15 cellular contexts compared by ENCODE assay signal in the genomic region with DNA sequence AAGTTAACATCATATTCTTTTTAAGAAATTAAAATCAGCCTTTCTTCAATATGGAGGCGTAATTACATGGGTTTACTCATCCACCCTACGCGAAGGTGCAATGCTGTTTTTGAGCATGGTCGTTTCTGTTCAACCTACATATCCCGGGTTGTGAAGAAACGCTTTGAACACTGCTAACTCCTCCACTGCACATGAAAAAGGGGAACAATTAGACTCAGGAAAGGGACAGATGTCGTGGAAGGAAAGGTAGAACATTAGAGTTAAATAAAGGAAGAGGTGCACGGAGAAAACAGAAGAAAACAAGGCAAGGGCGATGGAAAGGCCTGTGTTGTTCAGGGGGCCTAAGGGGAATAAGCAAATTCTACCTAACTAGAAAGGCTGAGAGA. TPM values are rescaled to one million over a fixed set of nuclear protein-coding genes. Genes with fewer than 3 reads are reported as not detected.
DNase-seq lines count a peak whose midpoint lies in the region; ATAC-seq and TF ChIP-seq lines count a peak whose summit lies in the region.
"Had no signal": no experiment of that assay in that cellular context is flagged by ENCODE, and none has a peak within 500 bp of the region (broad histone marks: within the 10 kb centered on the region; RNA-seq: fewer than 3 reads in every experiment).

No MANE protein-coding gene starts in this region.

- H2AFZ ChIP-seq in SK-N-SH (ENCODE audit: low read depth): no peak overlapping the region

- TF ChIP-seq EP300 in SK-N-SH (IDR thresholded peaks at IDR 0.05; ENCODE audit: borderline replicate concordance in 1 of 2, low read depth in 1 of 2, low read length in 1 of 2): no peak

- H3K4me1 Mint-ChIP-seq in natural killer cell: peaks cover 18 to 27% of the 10 kb centered on the region in 2 donors
- peaks cover 23% of the 10 kb centered on the region for H3K4me1 Mint-ChIP-seq in stimulated activated effector memory CD8-positive, alpha-beta T cell treated with anti-CD3 and anti-CD28 coated beads, Interleukin-12 subunit alpha, Interleukin-12 subunit beta, amount 100 ng/mL, for 72 hours

- H3K9ac ChIP-seq in SK-N-SH (no peak overlapping the region), HUES6 (ENCODE audit: low read length) (peak overlapping the region; percentile 41)

- no peaks in the 10 kb centered on the region for H3K9me2 ChIP-seq in SK-N-SH

- H3K9me3 Mint-ChIP-seq in natural killer cell: no peaks in the 10 kb centered on the region
- peaks cover 2% of the 10 kb centered on the region for H3K9me3 Mint-ChIP-seq in stimulated activated effector memory CD8-positive, alpha-beta T cell treated with anti-CD3 and anti-CD28 coated beads, Interleukin-12 subunit alpha, Interleukin-12 subunit beta, amount 100 ng/mL, for 72 hours

- no peak; the same call in 2 of the 3 replicates for ATAC-seq in SK-N-SH treated with all-trans-retinoic acid at 6 μM for 48 hours
- no peak for ATAC-seq in natural killer cell
- no peak for ATAC-seq in HG02623 (IDR thresholded peaks at IDR 0.05; ENCODE audit: unreplicated experiment)
- no peak for ATAC-seq in HG02571 (IDR thresholded peaks at IDR 0.05; ENCODE audit: unreplicated experiment)
- no peak for ATAC-seq in stimulated activated effector memory CD8-positive, alpha-beta T cell treated with anti-CD3 and anti-CD28 coated beads, Interleukin-12 subunit alpha, Interleukin-12 subunit beta, amount 100 ng/mL, for 72 hours

- TF ChIP-seq RAD21 in SK-N-SH (IDR thresholded peaks at IDR 0.05; ENCODE audit: low read length): no peak

- CTCF ChIA-PET in SK-N-SH (lab: Yijun Ruan, JAX): interaction anchor here (0.9 to 1.1 kb wide), 4 partner anchors 9 to 553 kb away, joined by 3 to 4 read pairs (median 3); no protein-coding TSS in a partner anchor

- H4K20me1 ChIP-seq in SK-N-SH (ENCODE audit: insufficient read depth): peaks cover 11% of the 10 kb centered on the region

- no peaks in the 10 kb centered on the region for H3K36me3 Mint-ChIP-seq in natural killer cell
- H3K36me3 Mint-ChIP-seq in stimulated activated effector memory CD8-positive, alpha-beta T cell treated with anti-CD3 and anti-CD28 coated beads, Interleukin-12 subunit alpha, Interleukin-12 subunit beta, amount 100 ng/mL, for 72 hours: peaks cover 24% of the 10 kb centered on the region

- TF ChIP-seq CTCF in SK-N-SH (IDR thresholded peaks at IDR 0.05) (no peak), natural killer cell (IDR thresholded peaks at IDR 0.05) (no peak)

- DNase-seq in SK-N-SH: peak; percentile 20
- DNase-seq in caudate nucleus (lab: John Stamatoyannopoulos, UW): no peak
- DNase-seq in natural killer cell: no peak
- DNase-seq in stimulated activated effector memory CD8-positive, alpha-beta T cell treated with anti-CD3 and anti-CD28 coated beads, Interleukin-12 subunit alpha, Interleukin-12 subunit beta, amount 100 ng/mL, for 72 hours (ENCODE audit: low spot score in 2 of 2): no peak
- DNase-seq: central memory CD4-positive, alpha-beta T cell; MV-4-11; NCI-H774; posterior cingulate gyrus; stimulated activated CD4-positive, alpha-beta T cell treated with anti-CD3 and anti-CD28 coated beads, Interleukin-4, amount 100 ng/mL, for 1 hour had no signal

- H3K4me3 ChIP-seq in SK-N-SH (ENCODE audit: low read depth in 2 of 2, low read length in 1 of 2) (no peak overlapping the region), HUES6 (ENCODE audit: low read depth, low read length) (peak overlapping the region; percentile 91)

- H3K27me3 ChIP-seq in SK-N-SH (ENCODE audit: insufficient read depth) (peaks cover 78% of the 10 kb centered on the region), HUES6 (ENCODE audit: control insufficient read depth, insufficient read depth, low read length) (peaks cover 62% of the 10 kb centered on the region)

- H3K36me3 ChIP-seq in SK-N-SH (replicated peaks in 1 of 2; ENCODE audit: control insufficient read depth in 1 of 2, insufficient read depth in 2 of 2, low read length in 1 of 2): no peaks in the 10 kb centered on the region
- peaks cover 29% of the 10 kb centered on the region for H3K36me3 ChIP-seq in HUES6 (ENCODE audit: control insufficient read depth, insufficient read depth, low read length)

- no peaks in the 10 kb centered on the region for H3K79me2 ChIP-seq in SK-N-SH (ENCODE audit: insufficient read depth)

- 41% methylated on average over 9 of the region's 9 CpGs for WGBS in SK-N-SH (ENCODE audit: low lambda C conversion rate)

- no peaks in the 10 kb centered on the region for H3F3A ChIP-seq in SK-N-SH (replicated peaks; ENCODE audit: insufficient read depth)

- peak overlapping the region in 1 of 2 donors; percentile 4 for H3K27ac Mint-ChIP-seq in natural killer cell
- no peak overlapping the region for H3K27ac Mint-ChIP-seq in stimulated activated effector memory CD8-positive, alpha-beta T cell treated with anti-CD3 and anti-CD28 coated beads, Interleukin-12 subunit alpha, Interleukin-12 subunit beta, amount 100 ng/mL, for 72 hours

- intact Hi-C loops in natural killer cell (cut with micrococcal nuclease): no loop called here

- no peak overlapping the region for H3K27ac ChIP-seq in SK-N-SH (ENCODE audit: low read depth in 2 of 2, low read length in 1 of 2)
- H3K27ac ChIP-seq in HUES6 (ENCODE audit: low read depth, low read length): no peak overlapping the region
- peak overlapping the region; percentile 64 for H3K27ac ChIP-seq in caudate nucleus (ENCODE audit: low read depth, low read length)

- POLR2A ChIA-PET in SK-N-SH (lab: Yijun Ruan, JAX): interaction anchor here (0.7 kb wide), 1 partner anchor 14 kb away, joined by 3 read pairs; the partner anchor contains the start of gene ZIC2

- H3K27me3 Mint-ChIP-seq in natural killer cell (ENCODE audit: low read depth in 2 of 2): peaks cover 55 to 63% of the 10 kb centered on the region in 2 donors

- H3K4me3 Mint-ChIP-seq in natural killer cell: peak overlapping the region; percentile 62
- no peak overlapping the region for H3K4me3 Mint-ChIP-seq in stimulated activated effector memory CD8-positive, alpha-beta T cell treated with anti-CD3 and anti-CD28 coated beads, Interleukin-12 subunit alpha, Interleukin-12 subunit beta, amount 100 ng/mL, for 72 hours

- no peak overlapping the region for H3K4me2 ChIP-seq in SK-N-SH

- H3K9me3 ChIP-seq in SK-N-SH (no peaks in the 10 kb centered on the region), HUES6 (ENCODE audit: control insufficient read depth, insufficient read depth, low read depth, low read length) (no peaks in the 10 kb centered on the region)

- H3K4me1 ChIP-seq in SK-N-SH (ENCODE audit: control insufficient read depth in 1 of 2, insufficient read depth in 2 of 2, low read depth in 1 of 2, low read length in 1 of 2) (peaks cover 0 to 2% of the 10 kb centered on the region in 2 experiments; a peak in 1 of 4 replicates), HUES6 (ENCODE audit: control insufficient read depth, insufficient read depth, low read length) (peaks cover 39% of the 10 kb centered on the region)

TF ChIP-seq in SK-N-SH, 30 proteins besides CTCF, POLR2A, EP300 and RAD21:
- TF ChIP-seq TCF12 (IDR thresholded peaks at IDR 0.05) (no peak), TAF1 (IDR thresholded peaks at IDR 0.05; ENCODE audit: borderline replicate concordance, low read depth, low read length) (no peak), FOXJ3 (CRISPR knock-in tag; IDR thresholded peaks at IDR 0.05) (no peak), EZH2phosphoT487 (IDR thresholded peaks at IDR 0.05; ENCODE audit: borderline replicate concordance, low read depth) (peak; percentile 96)

TF ChIP-seq in SK-N-SH treated with all-trans-retinoic acid at 6 μM for 48 hours, 23 proteins besides CTCF, POLR2A, EP300 and RAD21 (continues in another document):
- TF ChIP-seq CREB5 (CRISPR knock-in tag; IDR thresholded peaks at IDR 0.05; ENCODE audit: low read depth) (no peak), TCF4 (CRISPR knock-in tag; IDR thresholded peaks at IDR 0.05; ENCODE audit: borderline replicate concordance) (no peak), ZFP3 (CRISPR knock-in tag; IDR thresholded peaks at IDR 0.05) (no peak), CSRNP3 (CRISPR knock-in tag; IDR thresholded peaks at IDR 0.05) (no peak), ZC3H10 (CRISPR knock-in tag; IDR thresholded peaks at IDR 0.05) (no peak), BACH2 (CRISPR knock-in tag; IDR thresholded peaks at IDR 0.05; ENCODE audit: borderline replicate concordance) (no peak), CSDC2 (CRISPR knock-in tag; IDR thresholded peaks at IDR 0.05) (no peak), RARB (CRISPR knock-in tag; IDR thresholded peaks at IDR 0.05) (no peak), GLIS3 (CRISPR knock-in tag; IDR thresholded peaks at IDR 0.05) (no peak), ARNTL (CRISPR knock-in tag; IDR thresholded peaks at IDR 0.05; ENCODE audit: borderline replicate concordance, low read depth) (no peak)

RNA-seq across cellular contexts. Expression of gene ZIC5, which starts 4.1 kb away (rescaled TPM):
- not detected in 2 replicates for polyA plus RNA-seq in SK-N-SH (2012; rRNA removed)
- polyA plus RNA-seq in SK-N-SH (2012; cell fraction: cytosol; rRNA removed): not detected in 2 replicates
- polyA plus RNA-seq in SK-N-SH (2012; cell fraction: nucleus; rRNA removed): not detected in 2 replicates
- total RNA-seq in natural killer cell: not detected
- polyA plus RNA-seq: AG04450 had no signal

RNA-seq across cellular contexts. Expression of gene ZIC2, which starts 14.1 kb away (rescaled TPM):
- not detected in 2 replicates for polyA plus RNA-seq in SK-N-SH (2012; rRNA removed)
- polyA plus RNA-seq in SK-N-SH (2012; cell fraction: cytosol; rRNA removed): not detected in 2 replicates
- not detected in 2 replicates for polyA plus RNA-seq in SK-N-SH (2012; cell fraction: nucleus; rRNA removed)
- total RNA-seq in natural killer cell: not detected
- total RNA-seq: subcutaneous adipose tissue had no signal
- polyA plus RNA-seq: AG04450 had no signal
